17 cellular contexts compared by ENCODE assay signal in genomic region chr4:16887887-16888286, GRCh38. TPM values are rescaled to one million over a fixed set of nuclear protein-coding genes. Genes with fewer than 3 reads are reported as not detected.
DNase-seq lines count a peak whose midpoint lies in the region; ATAC-seq and TF ChIP-seq lines count a peak whose summit lies in the region.
"Had no signal": no experiment of that assay in that cellular context is flagged by ENCODE, and none has a peak within 500 bp of the region (broad histone marks: within the 10 kb centered on the region; RNA-seq: fewer than 3 reads in every experiment).

No MANE protein-coding gene starts in this region.

- H4K8ac ChIP-seq in H9 (replicated peaks; ENCODE audit: insufficient read length, low read depth, low read length): no peak overlapping the region

- H3K4me3 Mint-ChIP-seq in H9 (no peak overlapping the region), WTC11 (no peak overlapping the region), endothelial cell (ENCODE audit: unreplicated experiment) (peak overlapping the region; percentile 42)
- H3K4me3 Mint-ChIP-seq: CD14-positive monocyte; CD8-positive, alpha-beta T cell had no signal

- H4K5ac ChIP-seq in H9 (ENCODE audit: insufficient read length, low read depth, low read length): no peak overlapping the region

- H4K20me1 ChIP-seq in H9 (ENCODE audit: control insufficient read depth, insufficient read depth, insufficient read length) (no peaks in the 10 kb centered on the region), PC-3 (ENCODE audit: low read length) (no peaks in the 10 kb centered on the region)

- no peaks in the 10 kb centered on the region for H3F3A ChIP-seq in PC-3 (ENCODE audit: low read length, unreplicated experiment)

- H2BK120ac ChIP-seq in H9 (ENCODE audit: low read depth, low read length, poor library complexity, severe bottlenecking): no peak overlapping the region

- H3K9ac ChIP-seq in H9 (ENCODE audit: extremely low read depth, insufficient read length, low read length): no peak overlapping the region
- no peak overlapping the region for H3K9ac ChIP-seq in PC-3 (ENCODE audit: low read length)

- H3K4ac ChIP-seq in H9 (ENCODE audit: low read depth, low read length): no peak overlapping the region

- POLR2A ChIA-PET in WTC11 (lab: Charles Lee): no interaction called here
- POLR2A ChIA-PET in PC-3 (lab: Charles Lee; ENCODE audit: unreplicated experiment): no interaction called here

- H3K27me3 ChIP-seq in H9 (ENCODE audit: insufficient read depth, low read length) (no peaks in the 10 kb centered on the region), PC-3 (ENCODE audit: low read length) (peaks cover 31% of the 10 kb centered on the region)

- no peak overlapping the region for H3K14ac ChIP-seq in H9 (ENCODE audit: insufficient read depth, low read length)

- H3K27ac Mint-ChIP-seq in H9 (no peak overlapping the region), WTC11 (no peak overlapping the region), endothelial cell (ENCODE audit: unreplicated experiment) (no peak overlapping the region)
- H3K27ac Mint-ChIP-seq: CD14-positive monocyte; CD8-positive, alpha-beta T cell had no signal

- H2BK5ac ChIP-seq in H9 (ENCODE audit: insufficient read length, low read length): no peak overlapping the region

- H3K4me1 ChIP-seq in H9 (ENCODE audit: insufficient read depth, low read length): peaks cover 6% of the 10 kb centered on the region
- no peaks in the 10 kb centered on the region for H3K4me1 ChIP-seq in PC-3 (ENCODE audit: insufficient read depth, low read length)
- H3K4me1 ChIP-seq: A549 had no signal

- peak; percentile 63 for ATAC-seq in WTC11
- ATAC-seq in HG03378 (IDR thresholded peaks at IDR 0.05; ENCODE audit: unreplicated experiment): no peak
- no peak for ATAC-seq in HG03045 (IDR thresholded peaks at IDR 0.05; ENCODE audit: unreplicated experiment)
- no peak for ATAC-seq in PC-3
- ATAC-seq: A549; CD8-positive, alpha-beta T cell had no signal

- no peaks in the 10 kb centered on the region for H3K9me2 ChIP-seq in PC-3 (replicated peaks; ENCODE audit: low read length)

- peaks cover 31 to 34% of the 10 kb centered on the region in 2 experiments for H3K4me1 Mint-ChIP-seq in H9
- H3K4me1 Mint-ChIP-seq in WTC11: peaks cover 77% of the 10 kb centered on the region
- peaks cover 73% of the 10 kb centered on the region for H3K4me1 Mint-ChIP-seq in endothelial cell (ENCODE audit: unreplicated experiment)

- no peak overlapping the region for H2AK5ac ChIP-seq in H9 (ENCODE audit: insufficient read length, low read length)

- no peaks in the 10 kb centered on the region for H3K23me2 ChIP-seq in H9 (ENCODE audit: insufficient read length, low read depth, low read length, poor library complexity, severe bottlenecking)

- no peaks in the 10 kb centered on the region for H3K79me1 ChIP-seq in H9 (ENCODE audit: insufficient read depth, low read depth, low read length, poor library complexity, severe bottlenecking)

- no peak for TF ChIP-seq CTCF in GM12865 (IDR thresholded peaks at IDR 0.05; ENCODE audit: insufficient read depth, low read depth, low read length, missing control alignments)
- peak; percentile 24; the same call in 1 of the 3 replicates for TF ChIP-seq CTCF in H9 (conservative IDR thresholded peaks at IDR 0.05)
- TF ChIP-seq CTCF in WTC11 (IDR thresholded peaks at IDR 0.05): no peak
- no peak for TF ChIP-seq CTCF in endothelial cell (IDR thresholded peaks at IDR 0.05; ENCODE audit: unreplicated experiment)
- no peak for TF ChIP-seq CTCF in PC-3 (conservative IDR thresholded peaks at IDR 0.05; ENCODE audit: low read depth, low read length)

- H3K9me3 ChIP-seq in H9 (ENCODE audit: control insufficient read depth, low read depth, low read length) (no peaks in the 10 kb centered on the region), PC-3 (ENCODE audit: low read length) (no peaks in the 10 kb centered on the region)
- H3K9me3 ChIP-seq: A549 had no signal

- H3K9me3 Mint-ChIP-seq in H9 (no peaks in the 10 kb centered on the region), WTC11 (no peaks in the 10 kb centered on the region), endothelial cell (ENCODE audit: unreplicated experiment) (no peaks in the 10 kb centered on the region)
- H3K9me3 Mint-ChIP-seq: CD8-positive, alpha-beta T cell had no signal

- H3K36me3 ChIP-seq in PC-3 (ENCODE audit: low read depth, low read length): no peaks in the 10 kb centered on the region

- no peak overlapping the region for H3K27ac ChIP-seq in H9 (ENCODE audit: insufficient read length, low read depth, low read length)
- no peak overlapping the region for H3K27ac ChIP-seq in PC-3 (ENCODE audit: low read length)
- H3K27ac ChIP-seq: A549, HL-60 had no signal

- intact Hi-C loops in PC-3 (cut with micrococcal nuclease): no loop called here

- H2AFZ ChIP-seq in H9 (ENCODE audit: low read length) (no peak overlapping the region), PC-3 (ENCODE audit: low read length) (no peak overlapping the region)

- no peak overlapping the region for H3K4me2 ChIP-seq in H9 (ENCODE audit: insufficient read depth, insufficient read length, low read length)
- H3K4me2 ChIP-seq in PC-3 (ENCODE audit: low read length): no peak overlapping the region
- H3K4me2 ChIP-seq: A549 had no signal

- H2BK15ac ChIP-seq in H9 (ENCODE audit: low read depth, low read length): no peak overlapping the region

- BruUV-seq in PC-3 (replicated peaks; lab: Mats Ljungman, UMichigan): no TSS peak

- no peaks in the 10 kb centered on the region for H3K27me3 Mint-ChIP-seq in H9 (ENCODE audit: low read depth)
- H3K27me3 Mint-ChIP-seq in WTC11 (ENCODE audit: low read depth): no peaks in the 10 kb centered on the region
- peaks cover 1% of the 10 kb centered on the region for H3K27me3 Mint-ChIP-seq in endothelial cell (ENCODE audit: unreplicated experiment)

- H3K23ac ChIP-seq in H9 (ENCODE audit: insufficient read length, low read depth, low read length): no peak overlapping the region

- peaks cover 0 to 18% (median 14%) of the 10 kb centered on the region in 3 experiments; a peak in 4 of 7 replicates for H3K36me3 Mint-ChIP-seq in H9 (ENCODE audit: insufficient read depth in 1 of 3, low read depth in 3 of 3)
- peaks cover 51% of the 10 kb centered on the region for H3K36me3 Mint-ChIP-seq in WTC11
- peaks cover 61% of the 10 kb centered on the region for H3K36me3 Mint-ChIP-seq in endothelial cell (ENCODE audit: low read depth, unreplicated experiment)
- H3K36me3 Mint-ChIP-seq: CD14-positive monocyte; CD8-positive, alpha-beta T cell had no signal

- H2BK20ac ChIP-seq in H9 (ENCODE audit: low read depth, low read length, poor library complexity, severe bottlenecking): no peak overlapping the region

- CTCF ChIA-PET in WTC11 (lab: Charles Lee) (interaction anchor here (1.0 kb wide), 1 partner anchor 29 kb away, joined by 3 read pairs; no protein-coding TSS in a partner anchor), PC-3 (lab: Charles Lee) (no interaction called here)

- no peak overlapping the region for H3K56ac ChIP-seq in H9 (ENCODE audit: insufficient read length, low read depth, low read length)

- H4K91ac ChIP-seq in H9 (ENCODE audit: insufficient read length, low read depth, low read length): no peak overlapping the region

- WGBS in H9 (ENCODE audit: extremely low coverage, insufficient read length, low lambda C conversion rate): no CpG with 5 or more reads among the region's 4 CpGs

- H3K79me2 ChIP-seq in H9 (ENCODE audit: insufficient read depth, low read length) (peaks cover 10% of the 10 kb centered on the region; the same call in 1 of the 2 replicates), PC-3 (ENCODE audit: low read length) (no peaks in the 10 kb centered on the region)

- no peak overlapping the region for H2BK12ac ChIP-seq in H9 (ENCODE audit: insufficient read length, low read depth, low read length)

- DNase-seq in GM12865 (ENCODE audit: low read depth): peak; percentile 9
- no peak for DNase-seq in H9
- DNase-seq in WTC11 (ENCODE audit: low spot score): no peak
- DNase-seq in endothelial cell (ENCODE audit: low spot score): no peak
- DNase-seq in SIG-M5 (lab: John Stamatoyannopoulos, UW): no peak
- no peak for DNase-seq in PC-3
- DNase-seq: CD8-positive, alpha-beta T cell; COR-L47; DMS153; DMS79 treated with DMSO at 0.1 percent for 48 hours; GDM1; H7 had no signal

- H3K18ac ChIP-seq in H9 (ENCODE audit: insufficient read length, low read depth, low read length): no peak overlapping the region

- H3K4me3 ChIP-seq in GM12865 (ENCODE audit: low read depth, low read length) (no peak overlapping the region), PC-3 (ENCODE audit: low read length) (no peak overlapping the region)
- H3K4me3 ChIP-seq: A549 had no signal

- H3T11ph ChIP-seq in H9 (ENCODE audit: low read length): no peak overlapping the region

TF ChIP-seq in WTC11, 78 proteins besides CTCF, POLR2A, EP300 and RAD21:
- TF ChIP-seq ZNF416 (CRISPR knock-in tag; IDR thresholded peaks at IDR 0.05) (no peak), NFYB (CRISPR knock-in tag; conservative IDR thresholded peaks at IDR 0.05; ENCODE audit: low read depth) (no peak), SMAD3 (CRISPR knock-in tag; IDR thresholded peaks at IDR 0.05; ENCODE audit: borderline replicate concordance) (no peak), FOXJ3 (CRISPR knock-in tag; IDR thresholded peaks at IDR 0.05; ENCODE audit: borderline replicate concordance) (no peak)
- TF ChIP-seq, protein P1, sequence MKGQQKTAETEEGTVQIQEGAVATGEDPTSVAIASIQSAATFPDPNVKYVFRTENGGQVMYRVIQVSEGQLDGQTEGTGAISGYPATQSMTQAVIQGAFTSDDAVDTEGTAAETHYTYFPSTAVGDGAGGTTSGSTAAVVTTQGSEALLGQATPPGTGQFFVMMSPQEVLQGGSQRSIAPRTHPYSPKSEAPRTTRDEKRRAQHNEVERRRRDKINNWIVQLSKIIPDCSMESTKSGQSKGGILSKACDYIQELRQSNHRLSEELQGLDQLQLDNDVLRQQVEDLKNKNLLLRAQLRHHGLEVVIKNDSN (CRISPR knock-in tag; IDR thresholded peaks at IDR 0.05): no peak

RNA-seq across cellular contexts. Expression of gene LDB2, which starts 10.6 kb away (rescaled TPM):
- total RNA-seq in H9 (2021) (22.5 and 25.8 TPM in 2 replicates), WTC11 (2021) (62.4 to 67.4 TPM (median 67.3 TPM) in 3 replicates), endothelial cell (ENCODE audit: unreplicated experiment) (268 TPM), PC-3 (2014; rRNA removed) (0.29 TPM in 1 of 2 replicates, not detected in the other)
- total RNA-seq: CD8-positive, alpha-beta T cell had no signal

Comparison
In these comparisons a context has a peak if more than half of its experiments do, and no peak if none do; other contexts are left out.
1. RNA of gene LDB2, which starts 10.6 kb away (total RNA-seq): 268 TPM in endothelial cell (single experiment), 62.4 to 67.4 TPM in WTC11 and 22.5 to 25.8 TPM in H9; 0.29 TPM in PC-3; every median in the first group is over 10 times any median in the second.